ENCODE assay signal across 20 cellular contexts in genomic region chr15:101066501-101067408, GRCh38.
"Had no signal": no experiment of that assay in that cellular context is flagged by ENCODE, and none has a peak within 500 bp of the region (broad histone marks: within the 10 kb centered on the region; RNA-seq: fewer than 3 reads in every experiment).

No MANE protein-coding gene starts in this region.

- H3K36me3 Mint-ChIP-seq: activated CD4-positive, alpha-beta memory T cell treated with anti-CD3 and anti-CD28 coated beads for 36 hours; activated naive CD4-positive, alpha-beta T cell treated with anti-CD3 and anti-CD28 coated beads, Interleukin-2, amount 50 U/mL, for 24 hours; naive thymus-derived CD8-positive, alpha-beta T cell had no signal

- H3K9me3 Mint-ChIP-seq: activated CD4-positive, alpha-beta memory T cell treated with anti-CD3 and anti-CD28 coated beads for 36 hours; activated naive CD4-positive, alpha-beta T cell treated with anti-CD3 and anti-CD28 coated beads, Interleukin-2, amount 50 U/mL, for 24 hours; activated T-cell treated with anti-CD3 and anti-CD28 coated beads, Interleukin-2, amount 50 U/mL, for 72 hours; naive thymus-derived CD8-positive, alpha-beta T cell; stimulated activated naive CD8-positive, alpha-beta T cell treated with anti-CD3 and anti-CD28 coated beads, Interleukin-15, Interleukin-2, amounts not matched to agents 100 ng/mL and 50 ng/mL, for 24 hours; T-helper 1 cell treated with Interleukin-12 subunit alpha and Interleukin-12 subunit beta and Interleukin-4 antibody, amounts not matched to agents 30 μg/mL and 1 μg/mL, for 36 hours had no signal

- H3K27ac ChIP-seq: ascending aorta, brain microvascular endothelial cell, foreskin keratinocyte, pancreas, thyroid gland had no signal

- H3K27me3 Mint-ChIP-seq: activated naive CD4-positive, alpha-beta T cell treated with anti-CD3 and anti-CD28 coated beads, Interleukin-2, amount 50 U/mL, for 24 hours; naive thymus-derived CD8-positive, alpha-beta T cell; stimulated activated naive CD8-positive, alpha-beta T cell treated with anti-CD3 and anti-CD28 coated beads, Interleukin-15, Interleukin-2, amounts not matched to agents 100 ng/mL and 50 ng/mL, for 24 hours had no signal

- H3K4me3 Mint-ChIP-seq: activated CD4-positive, alpha-beta memory T cell treated with anti-CD3 and anti-CD28 coated beads for 36 hours; activated naive CD4-positive, alpha-beta T cell treated with anti-CD3 and anti-CD28 coated beads, Interleukin-2, amount 50 U/mL, for 24 hours; activated T-cell treated with anti-CD3 and anti-CD28 coated beads, Interleukin-2, amount 50 U/mL, for 72 hours; naive thymus-derived CD8-positive, alpha-beta T cell; stimulated activated naive CD8-positive, alpha-beta T cell treated with anti-CD3 and anti-CD28 coated beads, Interleukin-15, Interleukin-2, amounts not matched to agents 100 ng/mL and 50 ng/mL, for 24 hours; T-helper 1 cell treated with Interleukin-12 subunit alpha and Interleukin-12 subunit beta and Interleukin-4 antibody, amounts not matched to agents 30 μg/mL and 1 μg/mL, for 36 hours had no signal

- H3K27me3 ChIP-seq: ascending aorta, brain microvascular endothelial cell, foreskin keratinocyte, pancreas, thyroid gland had no signal

- H3K36me3 ChIP-seq: brain microvascular endothelial cell, thyroid gland had no signal

- H3K4me3 ChIP-seq: ascending aorta, pancreas, thyroid gland had no signal

- H3K27ac Mint-ChIP-seq: activated CD4-positive, alpha-beta memory T cell treated with anti-CD3 and anti-CD28 coated beads for 36 hours; activated naive CD4-positive, alpha-beta T cell treated with anti-CD3 and anti-CD28 coated beads, Interleukin-2, amount 50 U/mL, for 24 hours; activated T-cell treated with anti-CD3 and anti-CD28 coated beads, Interleukin-2, amount 50 U/mL, for 72 hours; naive thymus-derived CD8-positive, alpha-beta T cell; stimulated activated naive CD8-positive, alpha-beta T cell treated with anti-CD3 and anti-CD28 coated beads, Interleukin-15, Interleukin-2, amounts not matched to agents 100 ng/mL and 50 ng/mL, for 24 hours; T-helper 1 cell treated with Interleukin-12 subunit alpha and Interleukin-12 subunit beta and Interleukin-4 antibody, amounts not matched to agents 30 μg/mL and 1 μg/mL, for 36 hours had no signal

- H3K4me1 ChIP-seq: pancreas had no signal

- H3K9me3 ChIP-seq: ascending aorta, pancreas, thyroid gland had no signal

- DNase-seq: activated CD4-positive, alpha-beta memory T cell treated with anti-CD3 and anti-CD28 coated beads for 36 hours; activated CD4-positive, alpha-beta T cell treated with anti-CD3 and anti-CD28 coated beads for 48 hours; activated gamma-delta T cell; activated T-cell treated with anti-CD3 and anti-CD28 coated beads, Interleukin-2, amount 50 U/mL, for 72 hours; brain microvascular endothelial cell; caudate nucleus; dermis blood vessel endothelial cell; effector memory CD4-positive, alpha-beta T cell; foreskin keratinocyte; naive thymus-derived CD8-positive, alpha-beta T cell; stimulated activated CD4-positive, alpha-beta T cell treated with anti-CD3 and anti-CD28 coated beads, Interleukin-12 subunit alpha, Interleukin-12 subunit beta, amount 100 ng/mL, for 4 hours; stimulated activated CD4-positive, alpha-beta T cell treated with anti-CD3 and anti-CD28 coated beads, Interleukin-4, amount 100 ng/mL, for 4 hours; substantia nigra; thyroid gland had no signal

- ATAC-seq: activated T-cell treated with anti-CD3 and anti-CD28 coated beads, Interleukin-2, amount 50 U/mL, for 72 hours; foreskin keratinocyte; naive thymus-derived CD8-positive, alpha-beta T cell; pancreas; right cardiac atrium had no signal
